Comparison of ENCODE assay signal across 1 cellular context in the genomic region with DNA sequence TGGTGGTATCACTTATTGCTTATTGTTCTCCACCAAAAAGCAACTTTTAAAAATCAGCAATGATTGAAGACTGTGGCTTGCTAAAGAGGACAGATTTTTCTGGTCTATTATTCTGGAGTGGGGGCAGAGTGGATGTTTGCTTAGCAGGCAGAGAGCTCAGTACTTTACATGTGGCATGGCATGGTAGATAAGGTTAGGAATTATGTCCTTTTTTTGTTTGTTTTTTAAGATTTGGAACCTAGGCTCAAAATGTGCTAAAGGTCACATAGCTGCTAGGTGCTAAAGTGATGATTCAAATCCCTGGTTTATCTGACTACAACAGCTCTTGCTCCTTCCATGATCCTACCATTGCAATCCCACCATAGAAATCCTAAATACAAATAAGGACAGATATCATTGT.
TF ChIP-seq lines count a peak whose summit lies in the region.

No MANE protein-coding gene starts in this region.

TF ChIP-seq in K562, 482 proteins besides CTCF, POLR2A, EP300 and RAD21 (continued from another document):
- TF ChIP-seq NFIC (IDR thresholded peaks at IDR 0.05) (peak; percentile 29; the same call in 1 of the 2 replicates), ARID2 (IDR thresholded peaks at IDR 0.05) (no peak), ZSCAN29 (IDR thresholded peaks at IDR 0.05) (no peak), ZNF134 (CRISPR knock-in tag; conservative IDR thresholded peaks at IDR 0.05) (no peak), ZNF212 (CRISPR knock-in tag; IDR thresholded peaks at IDR 0.05) (no peak), ARID1B (IDR thresholded peaks at IDR 0.05) (peak; percentile 73), ETS2 (tag; IDR thresholded peaks at IDR 0.05; ENCODE audit: borderline replicate concordance, poor library complexity, severe bottlenecking) (no peak), KDM1A (IDR thresholded peaks at IDR 0.05) (peak; percentile 95), KHSRP (IDR thresholded peaks at IDR 0.05) (no peak), TAL1 (IDR thresholded peaks at IDR 0.05) (peak; percentile 53; the same call in 1 of the 2 replicates), POLR2AphosphoS2 (IDR thresholded peaks at IDR 0.05; ENCODE audit: low read length) (no peak), ZBTB8A (IDR thresholded peaks at IDR 0.05; ENCODE audit: partially characterized antibody) (no peak), BRD9 (IDR thresholded peaks at IDR 0.05; ENCODE audit: low read depth, partially characterized antibody) (no peak), RFX5 (IDR thresholded peaks at IDR 0.05; ENCODE audit: low read depth, low read length) (no peak), PTBP1 (IDR thresholded peaks at IDR 0.05; ENCODE audit: low read depth, low read length) (no peak), FOXA3 (CRISPR knock-in tag; conservative IDR thresholded peaks at IDR 0.05 in 1 of 2, IDR thresholded peaks at IDR 0.05 in 1 of 2) (peak in 1 of 2 experiments; percentile 69; a peak in 2 of 4 replicates), STAT5A (IDR thresholded peaks at IDR 0.05; ENCODE audit: borderline replicate concordance, low read length) (peak; percentile 26; the same call in 1 of the 2 replicates), TRIM24 (IDR thresholded peaks at IDR 0.05) (0 out of 4 replicates have a peak, but pooled peaks of 1 of the 2 experiments have one; percentile 37), SP2 (IDR thresholded peaks at IDR 0.05; ENCODE audit: extremely low read depth, low read depth, low read length, poor library complexity, severe bottlenecking) (no peak), CCNT2 (IDR thresholded peaks at IDR 0.05; ENCODE audit: borderline replicate concordance, extremely low read depth, insufficient read length, low read depth, low read length) (peak; percentile 28), JUND (IDR thresholded peaks at IDR 0.05; ENCODE audit: borderline replicate concordance, low read depth, low read length) (no peak), JUND (tag; IDR thresholded peaks at IDR 0.05; ENCODE audit: borderline replicate concordance, low read depth, low read length) (0 out of 3 replicates have a peak, but pooled peaks have one; percentile 29), HDAC2 (IDR thresholded peaks at IDR 0.05) (peak; percentile 55; the same call in 1 of the 2 replicates), ZNF224 (CRISPR knock-in tag; IDR thresholded peaks at IDR 0.05) (no peak), FOXA1 (IDR thresholded peaks at IDR 0.05; ENCODE audit: borderline replicate concordance) (0 out of 2 replicates have a peak, but pooled peaks have one; percentile 14)
- TF ChIP-seq, protein P1, sequence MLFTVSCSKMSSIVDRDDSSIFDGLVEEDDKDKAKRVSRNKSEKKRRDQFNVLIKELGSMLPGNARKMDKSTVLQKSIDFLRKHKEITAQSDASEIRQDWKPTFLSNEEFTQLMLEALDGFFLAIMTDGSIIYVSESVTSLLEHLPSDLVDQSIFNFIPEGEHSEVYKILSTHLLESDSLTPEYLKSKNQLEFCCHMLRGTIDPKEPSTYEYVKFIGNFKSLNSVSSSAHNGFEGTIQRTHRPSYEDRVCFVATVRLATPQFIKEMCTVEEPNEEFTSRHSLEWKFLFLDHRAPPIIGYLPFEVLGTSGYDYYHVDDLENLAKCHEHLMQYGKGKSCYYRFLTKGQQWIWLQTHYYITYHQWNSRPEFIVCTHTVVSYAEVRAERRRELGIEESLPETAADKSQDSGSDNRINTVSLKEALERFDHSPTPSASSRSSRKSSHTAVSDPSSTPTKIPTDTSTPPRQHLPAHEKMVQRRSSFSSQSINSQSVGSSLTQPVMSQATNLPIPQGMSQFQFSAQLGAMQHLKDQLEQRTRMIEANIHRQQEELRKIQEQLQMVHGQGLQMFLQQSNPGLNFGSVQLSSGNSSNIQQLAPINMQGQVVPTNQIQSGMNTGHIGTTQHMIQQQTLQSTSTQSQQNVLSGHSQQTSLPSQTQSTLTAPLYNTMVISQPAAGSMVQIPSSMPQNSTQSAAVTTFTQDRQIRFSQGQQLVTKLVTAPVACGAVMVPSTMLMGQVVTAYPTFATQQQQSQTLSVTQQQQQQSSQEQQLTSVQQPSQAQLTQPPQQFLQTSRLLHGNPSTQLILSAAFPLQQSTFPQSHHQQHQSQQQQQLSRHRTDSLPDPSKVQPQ (CRISPR knock-in tag; IDR thresholded peaks at IDR 0.05; ENCODE audit: borderline replicate concordance): no peak
- TF ChIP-seq, protein P2, sequence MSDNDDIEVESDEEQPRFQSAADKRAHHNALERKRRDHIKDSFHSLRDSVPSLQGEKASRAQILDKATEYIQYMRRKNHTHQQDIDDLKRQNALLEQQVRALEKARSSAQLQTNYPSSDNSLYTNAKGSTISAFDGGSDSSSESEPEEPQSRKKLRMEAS (CRISPR knock-in tag; IDR thresholded peaks at IDR 0.05): no peak
- TF ChIP-seq, protein P3, sequence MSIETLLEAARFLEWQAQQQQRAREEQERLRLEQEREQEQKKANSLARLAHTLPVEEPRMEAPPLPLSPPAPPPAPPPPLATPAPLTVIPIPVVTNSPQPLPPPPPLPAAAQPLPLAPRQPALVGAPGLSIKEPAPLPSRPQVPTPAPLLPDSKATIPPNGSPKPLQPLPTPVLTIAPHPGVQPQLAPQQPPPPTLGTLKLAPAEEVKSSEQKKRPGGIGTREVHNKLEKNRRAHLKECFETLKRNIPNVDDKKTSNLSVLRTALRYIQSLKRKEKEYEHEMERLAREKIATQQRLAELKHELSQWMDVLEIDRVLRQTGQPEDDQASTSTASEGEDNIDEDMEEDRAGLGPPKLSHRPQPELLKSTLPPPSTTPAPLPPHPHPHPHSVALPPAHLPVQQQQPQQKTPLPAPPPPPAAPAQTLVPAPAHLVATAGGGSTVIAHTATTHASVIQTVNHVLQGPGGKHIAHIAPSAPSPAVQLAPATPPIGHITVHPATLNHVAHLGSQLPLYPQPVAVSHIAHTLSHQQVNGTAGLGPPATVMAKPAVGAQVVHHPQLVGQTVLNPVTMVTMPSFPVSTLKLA (conservative IDR thresholded peaks at IDR 0.05): no peak
